In genomic region chr5:83265318-83265717, GRCh38 we compare ENCODE assay signal across 14 cellular contexts.
A peak's percentile ranks its signal among the peaks of the same experiment; 100 is the strongest.
DNase-seq lines count a peak whose midpoint lies in the region; ATAC-seq and TF ChIP-seq lines count a peak whose summit lies in the region.
"Had no signal": no experiment of that assay in that cellular context is flagged by ENCODE, and none has a peak within 500 bp of the region (broad histone marks: within the 10 kb centered on the region; RNA-seq: fewer than 3 reads in every experiment).

No MANE protein-coding gene starts in this region.

- H3K36me3 ChIP-seq in HCT116 (ENCODE audit: control insufficient read depth in 1 of 2, insufficient read depth in 2 of 2, low read length in 2 of 2), result no peaks in the 10 kb centered on the region

- no peaks in the 10 kb centered on the region for H3K9me3 ChIP-seq in HCT116 (ENCODE audit: control insufficient read depth in 1 of 2, insufficient read depth in 1 of 2, low read depth in 1 of 2, low read length in 2 of 2)

- H3K4me1 Mint-ChIP-seq in WTC11 (peaks cover 1% of the 10 kb centered on the region; the same call in 1 of the 2 replicates), T-cell (no peaks in the 10 kb centered on the region)
- H3K4me1 Mint-ChIP-seq: activated CD4-positive, alpha-beta memory T cell treated with anti-CD3 and anti-CD28 coated beads, Interleukin-2, amount 10 ng/mL, durations not matched to agents 7 days and 5 days; activated naive CD8-positive, alpha-beta T cell treated with anti-CD3 and anti-CD28 coated beads for 36 hours had no signal

- TF ChIP-seq CTCF in HCT116 (IDR thresholded peaks at IDR 0.05 in 2 of 3, conservative IDR thresholded peaks at IDR 0.05 in 1 of 3; ENCODE audit: borderline replicate concordance in 1 of 3, insufficient read depth in 1 of 3, low read depth in 2 of 3, low read length in 2 of 3) (no peak), WTC11 (IDR thresholded peaks at IDR 0.05) (no peak)

- no peaks in the 10 kb centered on the region for H4K20me1 ChIP-seq in HCT116 (ENCODE audit: insufficient read depth)

- no peak for TF ChIP-seq POLR2A in HCT116 (IDR thresholded peaks at IDR 0.05; ENCODE audit: borderline replicate concordance, extremely low read depth, insufficient read depth, insufficient read length)

- H3K9ac ChIP-seq in HCT116 (ENCODE audit: low read length), result no peak overlapping the region

- no peak for DNase-seq in HCT116 (ENCODE audit: low read depth, low spot score)
- peak; percentile 8 for DNase-seq in NCI-H2081 treated with DMSO at 0.1 percent for 48 hours (lab: John Stamatoyannopoulos, UW)
- DNase-seq in astrocyte of the hippocampus (ENCODE audit: low read depth, low spot score), result peak; percentile 73
- DNase-seq in mucosa of gallbladder (ENCODE audit: low spot score), result peak; percentile 49
- no peak for DNase-seq in CD1c-positive myeloid dendritic cell (ENCODE audit: extremely low spot score)
- no peak for DNase-seq in WTC11 (ENCODE audit: low spot score)
- DNase-seq in T-cell, result no peak
- DNase-seq: activated CD4-positive, alpha-beta memory T cell treated with anti-CD3 and anti-CD28 coated beads, Interleukin-2, amount 10 ng/mL, durations not matched to agents 7 days and 5 days; activated naive CD8-positive, alpha-beta T cell treated with anti-CD3 and anti-CD28 coated beads for 36 hours; effector CD8-positive, alpha-beta T cell; hypothalamus; NCI-H2227 treated with DMSO at 0.1 percent for 48 hours; right cardiac atrium had no signal

- H3K27me3 Mint-ChIP-seq in WTC11 (ENCODE audit: low read depth), result no peaks in the 10 kb centered on the region
- H3K27me3 Mint-ChIP-seq in T-cell, result no peaks in the 10 kb centered on the region
- H3K27me3 Mint-ChIP-seq: activated CD4-positive, alpha-beta memory T cell treated with anti-CD3 and anti-CD28 coated beads, Interleukin-2, amount 10 ng/mL, durations not matched to agents 7 days and 5 days; activated naive CD8-positive, alpha-beta T cell treated with anti-CD3 and anti-CD28 coated beads for 36 hours had no signal

- TF ChIP-seq RAD21 in HCT116 (IDR thresholded peaks at IDR 0.05; ENCODE audit: low read depth), result no peak

- CTCF ChIA-PET in HCT116 (lab: Charles Lee), result no interaction called here
- CTCF ChIA-PET in WTC11 (lab: Charles Lee), result no interaction called here
- CTCF ChIA-PET in T-cell (lab: Charles Lee), result no interaction called here

- H3K27me3 ChIP-seq in HCT116 (ENCODE audit: insufficient read depth, low read length), result no peaks in the 10 kb centered on the region

- peak; percentile 44; the same call in 1 of the 2 replicates for ATAC-seq in HCT116
- no peak for ATAC-seq in WTC11
- no peak for ATAC-seq in HG03045 (IDR thresholded peaks at IDR 0.05; ENCODE audit: unreplicated experiment)
- no peak for ATAC-seq in T-cell (replicated peaks in 1 of 4)
- ATAC-seq: right cardiac atrium had no signal

- peaks cover 5% of the 10 kb centered on the region for H3K9me3 Mint-ChIP-seq in WTC11
- no peaks in the 10 kb centered on the region for H3K9me3 Mint-ChIP-seq in T-cell
- H3K9me3 Mint-ChIP-seq: activated CD4-positive, alpha-beta memory T cell treated with anti-CD3 and anti-CD28 coated beads, Interleukin-2, amount 10 ng/mL, durations not matched to agents 7 days and 5 days; activated naive CD8-positive, alpha-beta T cell treated with anti-CD3 and anti-CD28 coated beads for 36 hours had no signal

- no peak overlapping the region for H3K4me3 Mint-ChIP-seq in WTC11
- H3K4me3 Mint-ChIP-seq in T-cell, result no peak overlapping the region
- H3K4me3 Mint-ChIP-seq: activated CD4-positive, alpha-beta memory T cell treated with anti-CD3 and anti-CD28 coated beads, Interleukin-2, amount 10 ng/mL, durations not matched to agents 7 days and 5 days; activated naive CD8-positive, alpha-beta T cell treated with anti-CD3 and anti-CD28 coated beads for 36 hours had no signal

- no peak overlapping the region for H3K27ac ChIP-seq in HCT116 (ENCODE audit: low read depth, low read length)

- peaks cover 5 to 10% of the 10 kb centered on the region in 2 experiments; a peak in 3 of 4 replicates for H3K4me1 ChIP-seq in HCT116 (ENCODE audit: control insufficient read depth in 1 of 2, insufficient read depth in 2 of 2, low read length in 2 of 2)

- H3K79me2 ChIP-seq in HCT116 (ENCODE audit: insufficient read depth, low read length), result no peaks in the 10 kb centered on the region

- intact Hi-C loops in HCT116 (cut with micrococcal nuclease), result no loop called here

- POLR2A ChIA-PET in HCT116 (lab: Charles Lee), result no interaction called here
- POLR2A ChIA-PET in WTC11 (lab: Charles Lee), result no interaction called here
- POLR2A ChIA-PET in T-cell (lab: Charles Lee), result no interaction called here

- BruUV-seq in HCT116 (replicated peaks; lab: Mats Ljungman, UMichigan), result no TSS peak

- H3K27ac Mint-ChIP-seq in WTC11, result no peak overlapping the region
- H3K27ac Mint-ChIP-seq in T-cell, result no peak overlapping the region
- H3K27ac Mint-ChIP-seq: activated CD4-positive, alpha-beta memory T cell treated with anti-CD3 and anti-CD28 coated beads, Interleukin-2, amount 10 ng/mL, durations not matched to agents 7 days and 5 days; activated naive CD8-positive, alpha-beta T cell treated with anti-CD3 and anti-CD28 coated beads for 36 hours had no signal

- H3K36me3 Mint-ChIP-seq in WTC11, result no peaks in the 10 kb centered on the region
- peaks cover 9% of the 10 kb centered on the region for H3K36me3 Mint-ChIP-seq in T-cell

- H3K9me2 ChIP-seq in HCT116 (ENCODE audit: insufficient read depth), result no peaks in the 10 kb centered on the region; the same call in 1 of the 2 replicates

- RAD21 ChIA-PET in HCT116 (lab: Charles Lee; ENCODE audit: low non-redundant PET in 1 of 2, low total read pairs in 2 of 2, uncharacterized antibody in 2 of 2, unreplicated experiment in 2 of 2), result no interaction called here

- no peak overlapping the region for H2AFZ ChIP-seq in HCT116 (ENCODE audit: low read depth, low read length, poor library complexity, severe bottlenecking)

- H3K4me2 ChIP-seq in HCT116 (ENCODE audit: low read length), result no peak overlapping the region; the same call in 1 of the 2 replicates

- H3K4me3 ChIP-seq in HCT116 (replicated peaks in 1 of 2; ENCODE audit: low read depth in 1 of 2, low read length in 2 of 2), result no peak overlapping the region

TF ChIP-seq in HCT116, 20 proteins besides CTCF, POLR2A, EP300 and RAD21:
- 0 out of 2 replicates have a peak, but pooled peaks have one; percentile 8 for TF ChIP-seq FOSL1 (IDR thresholded peaks at IDR 0.05; ENCODE audit: low read depth)
- no peak for TF ChIP-seq POLR2AphosphoS5 (IDR thresholded peaks at IDR 0.05; ENCODE audit: low read depth, low read length)
- 0 out of 2 replicates have a peak, but pooled peaks have one; percentile 13 for TF ChIP-seq SP1 (IDR thresholded peaks at IDR 0.05; ENCODE audit: low read depth)

TF ChIP-seq in WTC11, 78 proteins besides CTCF, POLR2A, EP300 and RAD21:
- TF ChIP-seq NR3C1 (CRISPR knock-in tag; conservative IDR thresholded peaks at IDR 0.05; ENCODE audit: low read depth), result no peak
- no peak for TF ChIP-seq IRF2 (CRISPR knock-in tag; IDR thresholded peaks at IDR 0.05; ENCODE audit: borderline replicate concordance, low read depth)
- TF ChIP-seq CDX4 (CRISPR knock-in tag; IDR thresholded peaks at IDR 0.05; ENCODE audit: borderline replicate concordance), result no peak
- no peak for TF ChIP-seq HMGA2 (CRISPR knock-in tag; IDR thresholded peaks at IDR 0.05)
- no peak for TF ChIP-seq FOXJ3 (CRISPR knock-in tag; IDR thresholded peaks at IDR 0.05; ENCODE audit: borderline replicate concordance)
- no peak for TF ChIP-seq ZNF396 (CRISPR knock-in tag; IDR thresholded peaks at IDR 0.05; ENCODE audit: borderline replicate concordance)

Comparison
In these comparisons a context has a peak if more than half of its experiments do, and no peak if none do; other contexts are left out.
1. DNase-seq: peak in NCI-H2081 treated with DMSO at 0.1 percent for 48 hours (single experiment), astrocyte of the hippocampus (single experiment) and mucosa of gallbladder (single experiment); none in HCT116 (single experiment), CD1c-positive myeloid dendritic cell (single experiment), WTC11 (single experiment) and T-cell (0 of 34).
2. Of the 4 proteins assayed by ChIP-seq in both WTC11 and HCT116: peak only in WTC11: none; only in HCT116: SP1; in both: none; in neither: 3.